Comparison of ENCODE assay signal across 1 cellular context in genomic region chr2:8685697-8686358, GRCh38.
TF ChIP-seq lines count a peak whose summit lies in the region.

No MANE protein-coding gene starts in this region.

TF ChIP-seq in K562, 482 proteins besides CTCF, POLR2A, EP300 and RAD21 (continued from another document and continues in another):
- TF ChIP-seq ZNF318 (IDR thresholded peaks at IDR 0.05; ENCODE audit: borderline replicate concordance in 1 of 2, low read depth in 1 of 2) (no peak), ZNF766 (CRISPR knock-in tag; conservative IDR thresholded peaks at IDR 0.05) (0 out of 2 replicates have a peak, but pooled peaks have one; percentile 48), MAZ (CRISPR knock-in tag; conservative IDR thresholded peaks at IDR 0.05 in 1 of 2, IDR thresholded peaks at IDR 0.05 in 1 of 2) (peak; percentile 41 to 81; a peak in 3 of 4 replicates), SAFB (IDR thresholded peaks at IDR 0.05; ENCODE audit: borderline replicate concordance, low read depth, low read length) (peak; percentile 50; the same call in 1 of the 2 replicates), HMGN3 (IDR thresholded peaks at IDR 0.05; ENCODE audit: borderline replicate concordance, extremely low read depth, insufficient read length, low read depth, low read length) (peak; percentile 34), NR3C1 (CRISPR knock-in tag; IDR thresholded peaks at IDR 0.05) (0 out of 2 replicates have a peak, but pooled peaks have one; percentile 2), GATAD2A (IDR thresholded peaks at IDR 0.05) (0 out of 2 replicates have a peak, but pooled peaks have one; percentile 25), E2F3 (CRISPR knock-in tag; IDR thresholded peaks at IDR 0.05) (0 out of 2 replicates have a peak, but pooled peaks have one; percentile 50), CREB3L1 (IDR thresholded peaks at IDR 0.05; ENCODE audit: borderline replicate concordance, low read depth) (peak; percentile 21; the same call in 1 of the 2 replicates), JUN (IDR thresholded peaks at IDR 0.05; ENCODE audit: borderline replicate concordance, low read depth, low read length) (no peak), JUN (CRISPR knock-in tag; IDR thresholded peaks at IDR 0.05; ENCODE audit: borderline replicate concordance) (peak; percentile 31; the same call in 1 of the 2 replicates), MCM3 (IDR thresholded peaks at IDR 0.05) (no peak), BRCA1 (IDR thresholded peaks at IDR 0.05) (no peak), BRCA1 (CRISPR knock-in tag; IDR thresholded peaks at IDR 0.05) (0 out of 2 replicates have a peak, but pooled peaks have one; percentile 64), ZBTB17 (CRISPR knock-in tag; IDR thresholded peaks at IDR 0.05) (0 out of 2 replicates have a peak, but pooled peaks have one; percentile 35), CHD2 (IDR thresholded peaks at IDR 0.05; ENCODE audit: low read depth, low read length) (0 out of 2 replicates have a peak, but pooled peaks have one; percentile 34), POLR2G (IDR thresholded peaks at IDR 0.05; ENCODE audit: low read depth, low read length) (peak; percentile 51; the same call in 1 of the 2 replicates), CREB3 (tag; conservative IDR thresholded peaks at IDR 0.05; ENCODE audit: low read depth) (no peak), MLLT1 (IDR thresholded peaks at IDR 0.05) (no peak), PREB (CRISPR knock-in tag; IDR thresholded peaks at IDR 0.05) (peak; percentile 92; the same call in 1 of the 2 replicates), NR1H2 (CRISPR knock-in tag; IDR thresholded peaks at IDR 0.05) (0 out of 2 replicates have a peak, but pooled peaks have one; percentile 72), SREBF1 (IDR thresholded peaks at IDR 0.05; ENCODE audit: borderline replicate concordance, low read depth, low read length) (no peak), ZBTB33 (CRISPR knock-in tag; IDR thresholded peaks at IDR 0.05) (peak; percentile 36; the same call in 1 of the 2 replicates), ZNF384 (IDR thresholded peaks at IDR 0.05; ENCODE audit: low read depth, low read length) (no peak), GATAD2B (IDR thresholded peaks at IDR 0.05; ENCODE audit: borderline replicate concordance) (peak; percentile 74; the same call in 1 of the 2 replicates), LARP7 (IDR thresholded peaks at IDR 0.05) (no peak), RBM25 (IDR thresholded peaks at IDR 0.05; ENCODE audit: low read depth, low read length, severe bottlenecking) (peak; percentile 48), FOXP1 (CRISPR knock-in tag; IDR thresholded peaks at IDR 0.05) (0 out of 2 replicates have a peak, but pooled peaks have one; percentile 35), L3MBTL2 (IDR thresholded peaks at IDR 0.05) (no peak; the same call in 1 of the 2 replicates), GABPA (tag; conservative IDR thresholded peaks at IDR 0.05; ENCODE audit: low read depth) (no peak), LEF1 (IDR thresholded peaks at IDR 0.05) (no peak), HOMEZ (CRISPR knock-in tag; IDR thresholded peaks at IDR 0.05) (peak; percentile 52; the same call in 1 of the 2 replicates), ZNF79 (CRISPR knock-in tag; IDR thresholded peaks at IDR 0.05; ENCODE audit: low read depth) (no peak), ZBTB7A (IDR thresholded peaks at IDR 0.05; ENCODE audit: borderline replicate concordance, control insufficient read depth, low read depth, low read length) (peak; percentile 96), ZNF12 (CRISPR knock-in tag; IDR thresholded peaks at IDR 0.05) (0 out of 2 replicates have a peak, but pooled peaks have one; percentile 27), POLR3A (IDR thresholded peaks at IDR 0.05; ENCODE audit: borderline replicate concordance, extremely low read depth, insufficient read depth, insufficient read length) (no peak), TGIF2 (CRISPR knock-in tag; IDR thresholded peaks at IDR 0.05) (peak; percentile 81; the same call in 1 of the 2 replicates)
